ENCODE assay signal across 11 cellular contexts in the genomic region with DNA sequence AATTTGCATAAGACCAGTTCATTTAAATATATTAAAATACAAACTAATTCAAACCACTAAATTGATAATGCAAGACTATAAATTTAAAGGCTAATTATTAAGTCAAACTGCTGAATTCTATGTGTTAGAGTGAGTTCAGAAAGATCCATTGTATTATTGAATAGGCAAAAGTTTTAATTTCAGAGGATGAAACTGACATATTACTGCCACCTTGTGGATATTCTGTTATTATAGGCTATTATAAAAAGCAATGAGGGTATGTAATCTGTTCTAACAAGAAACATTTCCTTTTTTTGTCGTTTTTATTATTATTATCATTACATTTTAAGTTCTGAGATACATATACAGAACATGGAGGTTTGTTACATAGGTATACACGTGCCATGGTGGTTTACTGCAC. TPM values are rescaled to one million over a fixed set of nuclear protein-coding genes. Genes with fewer than 3 reads are reported as not detected.
DNase-seq lines count a peak whose midpoint lies in the region; ATAC-seq, FAIRE-seq and TF ChIP-seq lines count a peak whose summit lies in the region.
"Had no signal": no experiment of that assay in that cellular context is flagged by ENCODE, and none has a peak within 500 bp of the region (broad histone marks: within the 10 kb centered on the region; RNA-seq: fewer than 3 reads in every experiment).

No MANE protein-coding gene starts in this region.

- CTCF ChIA-PET in RWPE1 (lab: Yijun Ruan, JAX) = no interaction called here

- H3K9me3 Mint-ChIP-seq in stimulated activated naive CD8-positive, alpha-beta T cell treated with anti-CD3 and anti-CD28 coated beads, Interleukin-15, amount 100 ng/mL, for 72 hours = no peaks in the 10 kb centered on the region

- no peak overlapping the region for H3K27ac Mint-ChIP-seq in stimulated activated naive CD8-positive, alpha-beta T cell treated with anti-CD3 and anti-CD28 coated beads, Interleukin-15, amount 100 ng/mL, for 72 hours

- DNase-seq in ACHN = peak; percentile 11
- DNase-seq in RWPE1 (ENCODE audit: low spot score) = no peak
- DNase-seq in frontal cortex (ENCODE audit: low spot score in 2 of 2) = no peak
- DNase-seq in activated CD4-positive, alpha-beta T cell treated with anti-CD3 and anti-CD28 coated beads for 48 hours = no peak
- no peak for DNase-seq in stimulated activated naive CD8-positive, alpha-beta T cell treated with anti-CD3 and anti-CD28 coated beads, Interleukin-15, amount 100 ng/mL, for 72 hours
- DNase-seq: activated naive CD4-positive, alpha-beta T cell treated with Interleukin-2 at 50 U/mL for 16 hours; T-helper 1 cell had no signal

- no peak overlapping the region for H3K4me3 Mint-ChIP-seq in stimulated activated naive CD8-positive, alpha-beta T cell treated with anti-CD3 and anti-CD28 coated beads, Interleukin-15, amount 100 ng/mL, for 72 hours

- no peaks in the 10 kb centered on the region for H3K4me1 Mint-ChIP-seq in stimulated activated naive CD8-positive, alpha-beta T cell treated with anti-CD3 and anti-CD28 coated beads, Interleukin-15, amount 100 ng/mL, for 72 hours

- peaks cover 20% of the 10 kb centered on the region for H3K27me3 Mint-ChIP-seq in stimulated activated naive CD8-positive, alpha-beta T cell treated with anti-CD3 and anti-CD28 coated beads, Interleukin-15, amount 100 ng/mL, for 72 hours

- TF ChIP-seq CTCF in GM12873 (IDR thresholded peaks at IDR 0.05; ENCODE audit: insufficient read depth, low read depth, low read length, missing control alignments) = peak; percentile 20
- peak; percentile 28 for TF ChIP-seq CTCF in RWPE1 (conservative IDR thresholded peaks at IDR 0.05; ENCODE audit: low read depth)

- ATAC-seq in GM21576 (IDR thresholded peaks at IDR 0.05; ENCODE audit: unreplicated experiment) (no peak), HG03460 (IDR thresholded peaks at IDR 0.05; ENCODE audit: unreplicated experiment) (no peak)
- ATAC-seq in stimulated activated naive CD8-positive, alpha-beta T cell treated with anti-CD3 and anti-CD28 coated beads, Interleukin-15, amount 100 ng/mL, for 72 hours = no peak

- no peak overlapping the region for H3K27ac ChIP-seq in RWPE1

- FAIRE-seq in frontal cortex (lab: Jason Lieb, UNC) = peak; percentile 97

- in situ Hi-C loops in ACHN (cut with HindIII; ENCODE audit: low pct_ligation_motif_present, low pct_unique_long_range_greater_than_20kb, low sequenced_read_pairs) = no loop called here

- POLR2A ChIA-PET in RWPE1 (lab: Yijun Ruan, JAX; ENCODE audit: low non-redundant PET) = no interaction called here

RNA-seq across cellular contexts. Expression of a gene that starts 20.9 kb away (rescaled TPM):
- total RNA-seq in frontal cortex = 6.9 TPM

RNA-seq across cellular contexts. Expression of a gene that starts 27.8 kb away (rescaled TPM):
- not detected for total RNA-seq in frontal cortex
- total RNA-seq: glomerular endothelial cell had no signal
